ENCODE assay signal across 1 cellular context in genomic region chr1:199174336-199174735, GRCh38.
TF ChIP-seq lines count a peak whose summit lies in the region.

No MANE protein-coding gene starts in this region.

TF ChIP-seq in GM23338, 12 proteins besides CTCF, POLR2A, EP300 and RAD21 (continued from another document):
- TF ChIP-seq ZNF462 (CRISPR knock-in tag; IDR thresholded peaks at IDR 0.05) = no peak
- no peak for TF ChIP-seq EZH2phosphoT487 (IDR thresholded peaks at IDR 0.05; ENCODE audit: unreplicated experiment)
